Comparison of ENCODE assay signal across 26 cellular contexts in the genomic region with DNA sequence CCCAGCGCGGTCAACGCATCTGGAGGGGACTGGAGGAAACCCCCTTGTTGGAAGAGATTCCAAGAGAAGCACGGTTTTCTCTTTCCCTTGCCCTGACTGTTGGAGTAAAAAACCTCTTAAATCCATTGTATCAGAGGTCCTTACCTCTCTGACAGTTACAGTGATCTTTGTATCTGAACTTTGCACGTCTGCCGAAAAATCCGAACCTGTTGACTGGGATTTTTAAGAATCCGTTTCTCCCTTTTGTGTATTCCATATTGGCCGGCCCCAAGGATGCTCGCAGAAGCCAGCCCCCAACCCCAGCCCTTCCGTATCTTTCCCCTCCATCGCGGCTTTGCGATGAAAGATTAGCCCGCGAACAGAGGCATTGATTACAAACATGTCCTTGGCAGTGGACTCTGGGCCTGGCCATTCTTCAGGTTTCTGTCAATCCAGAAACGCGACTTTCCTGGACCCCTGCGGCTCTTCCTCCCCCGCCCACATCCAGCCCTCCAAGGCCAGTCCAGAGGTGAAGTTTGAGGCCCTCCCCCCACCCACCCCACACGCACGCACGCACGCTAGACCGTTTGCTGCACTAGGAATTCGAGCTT. TPM values are rescaled to one million over a fixed set of nuclear protein-coding genes. Genes with fewer than 3 reads are reported as not detected.
A peak's percentile ranks its signal among the peaks of the same experiment; 100 is the strongest.
DNase-seq lines count a peak whose midpoint lies in the region; ATAC-seq and TF ChIP-seq lines count a peak whose summit lies in the region.
"Had no signal": no experiment of that assay in that cellular context is flagged by ENCODE, and none has a peak within 500 bp of the region (broad histone marks: within the 10 kb centered on the region; RNA-seq: fewer than 3 reads in every experiment).

No MANE protein-coding gene starts in this region.

- H3K4me3 ChIP-seq in HUES64 (ENCODE audit: low read length) (peak overlapping the region; percentile 19; the same call in 1 of the 2 replicates), osteoblast (ENCODE audit: insufficient read depth, low read length) (no peak overlapping the region)
- H3K4me3 ChIP-seq: GM23248, left lung, stomach, upper lobe of right lung had no signal

- intact Hi-C loops in activated CD4-positive, alpha-beta memory T cell treated with anti-CD3 and anti-CD28 coated beads for 36 hours (cut with micrococcal nuclease) = loop anchor here (10.0 kb wide), 1 partner anchor 1366 kb away; a partner anchor contains a TSS

- H3K4me3 Mint-ChIP-seq in activated CD4-positive, alpha-beta memory T cell treated with anti-CD3 and anti-CD28 coated beads for 36 hours = peak overlapping the region; percentile 28
- H3K4me3 Mint-ChIP-seq in activated CD4-positive, alpha-beta memory T cell treated with anti-CD3 and anti-CD28 coated beads, Interleukin-2, amount 10 ng/mL, durations not matched to agents 7 days and 5 days = no peak overlapping the region
- peak overlapping the region; percentile 70 for H3K4me3 Mint-ChIP-seq in glutamatergic neuron (ENCODE audit: unreplicated experiment)
- H3K4me3 Mint-ChIP-seq: CD8-positive, alpha-beta T cell had no signal

- H2AFZ ChIP-seq in osteoblast (ENCODE audit: low read length) = no peak overlapping the region
- H2AFZ ChIP-seq: GM23248 had no signal

- peaks cover 31% of the 10 kb centered on the region for H3K4me1 Mint-ChIP-seq in activated CD4-positive, alpha-beta memory T cell treated with anti-CD3 and anti-CD28 coated beads for 36 hours (ENCODE audit: low read depth)
- H3K4me1 Mint-ChIP-seq in activated CD4-positive, alpha-beta memory T cell treated with anti-CD3 and anti-CD28 coated beads, Interleukin-2, amount 10 ng/mL, durations not matched to agents 7 days and 5 days = peaks cover 39% of the 10 kb centered on the region
- peaks cover 15% of the 10 kb centered on the region for H3K4me1 Mint-ChIP-seq in glutamatergic neuron (ENCODE audit: low read depth, unreplicated experiment)

- no peak overlapping the region for H3K4me2 ChIP-seq in osteoblast (ENCODE audit: insufficient read depth, low read length)

- ATAC-seq in GM18867 (IDR thresholded peaks at IDR 0.05; ENCODE audit: unreplicated experiment) = no peak
- ATAC-seq: CD8-positive, alpha-beta T cell; left lung; upper lobe of right lung had no signal

- H3K9me3 Mint-ChIP-seq in activated CD4-positive, alpha-beta memory T cell treated with anti-CD3 and anti-CD28 coated beads for 36 hours = no peaks in the 10 kb centered on the region
- no peaks in the 10 kb centered on the region for H3K9me3 Mint-ChIP-seq in activated CD4-positive, alpha-beta memory T cell treated with anti-CD3 and anti-CD28 coated beads, Interleukin-2, amount 10 ng/mL, durations not matched to agents 7 days and 5 days
- peaks cover 12% of the 10 kb centered on the region for H3K9me3 Mint-ChIP-seq in glutamatergic neuron (ENCODE audit: unreplicated experiment)

- CTCF ChIA-PET in activated CD4-positive, alpha-beta memory T cell treated with anti-CD3 and anti-CD28 coated beads for 36 hours (lab: Charles Lee) = interaction anchor here (8.6 kb wide), 1 partner anchor 23 kb away, joined by 88 read pairs; a partner anchor contains a TSS
- CTCF ChIA-PET in activated CD4-positive, alpha-beta memory T cell treated with anti-CD3 and anti-CD28 coated beads, Interleukin-2, amount 10 ng/mL, durations not matched to agents 7 days and 5 days (lab: Charles Lee) = no interaction called here

- POLR2A ChIA-PET in activated CD4-positive, alpha-beta memory T cell treated with anti-CD3 and anti-CD28 coated beads for 36 hours (lab: Charles Lee) = no interaction called here
- POLR2A ChIA-PET in activated CD4-positive, alpha-beta memory T cell treated with anti-CD3 and anti-CD28 coated beads, Interleukin-2, amount 10 ng/mL, durations not matched to agents 7 days and 5 days (lab: Charles Lee) = interaction anchor here (1.4 to 4.1 kb wide), 2 partner anchors 15 to 22 kb away, joined by 6 to 17 read pairs; a partner anchor contains a TSS

- no peaks in the 10 kb centered on the region for H4K20me1 ChIP-seq in osteoblast (ENCODE audit: insufficient read depth, low read length)

- no peak for TF ChIP-seq CTCF in glutamatergic neuron (IDR thresholded peaks at IDR 0.05; ENCODE audit: partially characterized antibody, unreplicated experiment)
- no peak for TF ChIP-seq CTCF in osteoblast (IDR thresholded peaks at IDR 0.05; ENCODE audit: extremely low read depth, low read depth, low read length)

- no peak for DNase-seq in activated CD4-positive, alpha-beta memory T cell treated with anti-CD3 and anti-CD28 coated beads for 36 hours
- no peak for DNase-seq in activated CD4-positive, alpha-beta memory T cell treated with anti-CD3 and anti-CD28 coated beads, Interleukin-2, amount 10 ng/mL, durations not matched to agents 7 days and 5 days
- DNase-seq in glutamatergic neuron = no peak
- peak; percentile 21 for DNase-seq in osteoblast (ENCODE audit: insufficient read length, low spot score, missing footprints)
- no peak for DNase-seq in stimulated activated naive CD4-positive, alpha-beta T cell treated with Interleukin-2 at 50 U/mL for 16 hours (lab: John Stamatoyannopoulos, UW)
- DNase-seq in GOT3 (lab: John Stamatoyannopoulos, UW) = no peak
- DNase-seq: ACHN; activated effector memory CD4-positive, alpha-beta T cell treated with anti-CD3 and anti-CD28 coated beads, Interleukin-2, amount 50 U/mL, for 16 hours; amygdala; CD8-positive, alpha-beta T cell; cerebellar nuclear complex; DMS53; GM23248; hypothalamus; KG1; NCI-H2029; NCI-H446 treated with DMSO at 0.1 percent for 48 hours; occipital lobe; stimulated activated CD4-positive, alpha-beta T cell treated with anti-CD3 and anti-CD28 coated beads, Interleukin-1b, Interleukin-23, amount 100 ng/mL, for 48 hours; stomach; upper lobe of right lung had no signal

- no peaks in the 10 kb centered on the region for H3K9me3 ChIP-seq in HUES64 (ENCODE audit: insufficient read depth, low read depth, low read length)
- H3K9me3 ChIP-seq in osteoblast (ENCODE audit: low read depth, low read length) = no peaks in the 10 kb centered on the region
- H3K9me3 ChIP-seq: left lung, upper lobe of right lung had no signal

- H3K27ac ChIP-seq in HUES64 (ENCODE audit: low read depth, low read length) = no peak overlapping the region
- H3K27ac ChIP-seq in osteoblast (ENCODE audit: low read depth, low read length) = no peak overlapping the region
- H3K27ac ChIP-seq: GM23248, left lung, RWPE1, stomach, upper lobe of right lung had no signal

- H3K27ac Mint-ChIP-seq in activated CD4-positive, alpha-beta memory T cell treated with anti-CD3 and anti-CD28 coated beads for 36 hours = no peak overlapping the region
- no peak overlapping the region for H3K27ac Mint-ChIP-seq in activated CD4-positive, alpha-beta memory T cell treated with anti-CD3 and anti-CD28 coated beads, Interleukin-2, amount 10 ng/mL, durations not matched to agents 7 days and 5 days
- H3K27ac Mint-ChIP-seq in glutamatergic neuron (ENCODE audit: unreplicated experiment) = no peak overlapping the region
- H3K27ac Mint-ChIP-seq: CD8-positive, alpha-beta T cell had no signal

- no peaks in the 10 kb centered on the region for H3K36me3 ChIP-seq in HUES64 (ENCODE audit: insufficient read depth, low read length)
- no peaks in the 10 kb centered on the region for H3K36me3 ChIP-seq in osteoblast (ENCODE audit: insufficient read depth, low read length)
- H3K36me3 ChIP-seq: left lung, stomach, upper lobe of right lung had no signal

- H3K27me3 ChIP-seq in HUES64 (ENCODE audit: insufficient read depth, low read length) (peaks cover 100% of the 10 kb centered on the region), osteoblast (ENCODE audit: insufficient read depth, low read length) (peaks cover 10% of the 10 kb centered on the region)

- H3K4me1 ChIP-seq in HUES64 (ENCODE audit: insufficient read depth, low read length) (peaks cover 25% of the 10 kb centered on the region), osteoblast (ENCODE audit: insufficient read depth, low read length) (peaks cover 23% of the 10 kb centered on the region)

- peaks cover 72% of the 10 kb centered on the region for H3K27me3 Mint-ChIP-seq in activated CD4-positive, alpha-beta memory T cell treated with anti-CD3 and anti-CD28 coated beads for 36 hours
- H3K27me3 Mint-ChIP-seq in activated CD4-positive, alpha-beta memory T cell treated with anti-CD3 and anti-CD28 coated beads, Interleukin-2, amount 10 ng/mL, durations not matched to agents 7 days and 5 days = peaks cover 87% of the 10 kb centered on the region
- H3K27me3 Mint-ChIP-seq in glutamatergic neuron (ENCODE audit: unreplicated experiment) = peaks cover 34% of the 10 kb centered on the region

- 2% methylated on average over 26 of the region's 26 CpGs for WGBS in HUES64

- no peaks in the 10 kb centered on the region for H3K79me2 ChIP-seq in osteoblast (ENCODE audit: insufficient read depth, low read length)

- no peak overlapping the region for H3K9ac ChIP-seq in HUES64 (ENCODE audit: low read depth, low read length)
- H3K9ac ChIP-seq: GM23248 had no signal

- peaks cover 10% of the 10 kb centered on the region for H3K36me3 Mint-ChIP-seq in activated CD4-positive, alpha-beta memory T cell treated with anti-CD3 and anti-CD28 coated beads for 36 hours
- H3K36me3 Mint-ChIP-seq in activated CD4-positive, alpha-beta memory T cell treated with anti-CD3 and anti-CD28 coated beads, Interleukin-2, amount 10 ng/mL, durations not matched to agents 7 days and 5 days (ENCODE audit: low read depth) = peaks cover 21% of the 10 kb centered on the region
- no peaks in the 10 kb centered on the region for H3K36me3 Mint-ChIP-seq in glutamatergic neuron (ENCODE audit: unreplicated experiment)
- H3K36me3 Mint-ChIP-seq: CD8-positive, alpha-beta T cell had no signal

RNA-seq across cellular contexts. Expression of a gene that starts 4.6 kb away (rescaled TPM):
- total RNA-seq in activated CD4-positive, alpha-beta memory T cell treated with anti-CD3 and anti-CD28 coated beads for 36 hours = not detected
- under 1 TPM in 1 of 2 experiments, not detected in 1; 0.18 TPM for total RNA-seq in activated CD4-positive, alpha-beta memory T cell treated with anti-CD3 and anti-CD28 coated beads, Interleukin-2, amount 10 ng/mL, durations not matched to agents 7 days and 5 days
- polyA plus RNA-seq in HUES64 (2013, experiment 1 of 2) = 2.3 TPM
- 1.6 TPM for polyA plus RNA-seq in HUES64 (2013, experiment 2 of 2)
- total RNA-seq in glutamatergic neuron (ENCODE audit: unreplicated experiment) = 0.61 TPM
- total RNA-seq in osteoblast = 1.8 and 2.4 TPM in 2 replicates
- total RNA-seq: CD8-positive, alpha-beta T cell; left lung; mononuclear cell; upper lobe of right lung had no signal

RNA-seq across cellular contexts. Expression of a gene that starts 22.0 kb away (rescaled TPM):
- total RNA-seq in activated CD4-positive, alpha-beta memory T cell treated with anti-CD3 and anti-CD28 coated beads for 36 hours = not detected
- total RNA-seq in activated CD4-positive, alpha-beta memory T cell treated with anti-CD3 and anti-CD28 coated beads, Interleukin-2, amount 10 ng/mL, durations not matched to agents 7 days and 5 days = not detected
- polyA plus RNA-seq in HUES64 (2013, experiment 1 of 2) = 0.95 TPM
- polyA plus RNA-seq in HUES64 (2013, experiment 2 of 2) = 1.8 TPM
- total RNA-seq in glutamatergic neuron (ENCODE audit: unreplicated experiment) (1.4 TPM), osteoblast (0.36 and 0.59 TPM in 2 replicates)
- total RNA-seq: left lung, mononuclear cell, stomach, upper lobe of right lung had no signal
